ENCODE assay signal across 20 cellular contexts in the genomic region with DNA sequence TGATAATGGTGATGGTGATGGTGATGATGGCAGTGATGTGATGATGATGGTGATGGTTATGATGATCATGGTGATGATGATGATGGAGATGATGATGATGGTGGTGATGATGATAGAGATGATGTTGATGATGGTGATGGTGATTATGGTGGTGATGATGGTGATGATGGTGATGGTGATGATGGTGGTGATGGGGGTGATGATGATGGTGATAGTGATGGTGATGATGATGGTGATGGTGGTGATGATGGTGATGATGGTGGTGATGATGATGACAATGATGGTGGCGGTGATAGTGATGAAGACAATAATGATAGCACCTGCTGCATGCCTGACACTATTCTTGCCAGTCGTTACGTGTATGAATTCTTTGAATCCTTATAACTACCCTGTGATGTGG.
"Had no signal": no experiment of that assay in that cellular context is flagged by ENCODE, and none has a peak within 500 bp of the region (broad histone marks: within the 10 kb centered on the region; RNA-seq: fewer than 3 reads in every experiment).

No MANE protein-coding gene starts in this region.

- H3K9ac ChIP-seq: SK-N-SH had no signal

- H3K4me2 ChIP-seq: SK-N-SH had no signal

- H3K9me3 ChIP-seq: SK-N-SH had no signal

- ATAC-seq: Panc1 had no signal

- H3K9me2 ChIP-seq: SK-N-SH had no signal

- DNase-seq: KBM-7, NCI-H1092, NCI-H1105 treated with DMSO at 0.1 percent for 48 hours, NCI-H1417 treated with DMSO at 0.1 percent for 48 hours, NCI-H146, NCI-H1694 treated with DMSO at 0.1 percent for 48 hours, NCI-H1930, NCI-H2081, NCI-H2107, NCI-H226, NCI-H446, NCI-H510A, NCI-H524 treated with DMSO at 0.1 percent for 48 hours, NCI-H69, NCI-H774, SHP77, SK-N-SH, T-helper 1 cell had no signal

- H3K27ac ChIP-seq: RWPE1 had no signal
